ENCODE assay signal across 8 cellular contexts in the genomic region with DNA sequence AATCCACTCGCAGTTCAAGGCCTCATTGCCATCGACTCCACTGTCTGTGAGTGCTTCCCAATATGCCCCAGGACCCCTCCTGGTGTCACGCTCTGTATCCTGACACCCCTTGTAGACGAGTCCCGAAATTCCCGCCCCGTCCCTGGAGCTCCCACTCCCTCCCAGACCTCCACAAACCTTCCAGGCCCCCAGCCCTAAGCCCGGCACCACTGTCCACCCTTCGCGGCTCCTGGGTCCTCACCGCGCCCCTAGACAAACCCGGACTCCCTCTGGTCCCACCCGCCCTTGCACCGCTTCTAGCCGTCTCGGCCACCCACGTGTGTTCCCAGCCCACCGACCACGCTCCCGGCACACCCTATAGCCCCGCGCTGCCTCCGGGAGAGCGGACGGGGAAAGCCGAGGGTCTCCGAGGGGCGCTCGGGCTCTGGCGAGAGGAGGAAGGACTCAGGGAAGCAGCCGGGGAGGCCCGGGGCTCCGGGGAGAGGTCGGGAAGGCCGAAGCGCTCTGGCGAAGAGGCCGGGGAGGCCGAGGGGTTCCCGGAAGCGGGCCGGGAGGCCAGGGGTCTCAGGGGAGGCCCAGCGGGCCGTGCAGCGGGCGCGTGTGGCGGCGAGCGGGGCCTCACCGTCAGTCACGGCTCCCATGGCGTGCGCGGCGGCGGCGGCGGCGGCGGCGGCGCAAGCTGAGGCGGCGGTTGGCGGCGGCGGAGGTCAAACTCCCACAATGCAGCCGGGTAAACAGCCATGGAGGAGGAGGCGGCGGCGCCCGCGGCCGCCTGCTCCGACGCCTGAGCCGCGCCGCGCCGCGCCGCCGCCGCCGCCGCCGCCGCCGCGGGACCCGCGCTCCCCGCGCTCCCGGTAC. TPM values are rescaled to one million over a fixed set of nuclear protein-coding genes. Genes with fewer than 3 reads are reported as not detected.
DNase-seq lines count a peak whose midpoint lies in the region; ATAC-seq, FAIRE-seq and TF ChIP-seq lines count a peak whose summit lies in the region.

ATXN7 (plus strand) TSS at position 718 of the 858 bp plus-strand sequence. CDS start 48,732 bp downstream, outside the sequence.
THOC7 (minus strand) TSS at position 656 of the 858 bp plus-strand sequence; CDS start at position 641, 15 bp downstream.

- peak; percentile 59 for ATAC-seq in GM21786 (IDR thresholded peaks at IDR 0.05; ENCODE audit: unreplicated experiment)

- DNase-seq in LHCN-M2 (ENCODE audit: low read depth) (peak; percentile 55), cardiac fibroblast (ENCODE audit: low read depth in 2 of 2) (peak; percentile 55 to 69), islet precursor cell (peak; percentile 83), RCC 7860 (ENCODE audit: low spot score) (no peak)
- peak; percentile 33 to 53 (median 38) for DNase-seq in activated CD4-positive, CD25-positive, alpha-beta regulatory T cell (lab: John Stamatoyannopoulos, UW)
- peak; percentile 43 to 65 for DNase-seq in stimulated activated CD4-positive, alpha-beta T cell treated with anti-CD3 and anti-CD28 coated beads, Interleukin-15, amount 100 ng/mL, for 1 hour (ENCODE audit: low read depth in 1 of 2, low spot score in 1 of 2)

- peak within 1 kb of the TSS; percentile 85 to 91 for H3K4me3 ChIP-seq in cardiac fibroblast (replicated peaks in 1 of 2; ENCODE audit: low read depth in 2 of 2, low read length in 2 of 2)

- no peak for TF ChIP-seq CTCF in cardiac fibroblast (IDR thresholded peaks at IDR 0.05; ENCODE audit: low read depth, low read length)

- peak; percentile 50 for TF ChIP-seq POLR2A in GM10847 (IDR thresholded peaks at IDR 0.05; ENCODE audit: extremely low read depth, insufficient read length)

- no peak for FAIRE-seq in RCC 7860 (lab: Jason Lieb, UNC)

RNA-seq across cellular contexts. Expression of gene ATXN7, which starts in this region (rescaled TPM):
- 7.8 and 10.4 TPM in 2 replicates for total RNA-seq in LHCN-M2 (2014; rRNA removed)
- polyA plus RNA-seq in LHCN-M2 (2012), result 3.7 TPM

RNA-seq across cellular contexts. Expression of gene THOC7, which starts in this region (rescaled TPM):
- 64.6 and 67.8 TPM in 2 replicates for total RNA-seq in LHCN-M2 (2014; rRNA removed)
- 59.9 TPM for polyA plus RNA-seq in LHCN-M2 (2012)
